9 cellular contexts compared by ENCODE assay signal in genomic region chr19:449916-450315, GRCh38. TPM values are rescaled to one million over a fixed set of nuclear protein-coding genes. Genes with fewer than 3 reads are reported as not detected.
"Had no signal": no experiment of that assay in that cellular context is flagged by ENCODE, and none has a peak within 500 bp of the region (broad histone marks: within the 10 kb centered on the region; RNA-seq: fewer than 3 reads in every experiment).

No MANE protein-coding gene starts in this region.

- H3K4me3 Mint-ChIP-seq: H9 had no signal

- H3K27ac Mint-ChIP-seq: H9 had no signal

- ATAC-seq: K562 had no signal

- DNase-seq: GM23248, GOT3, H9, HCEC 1CT, IMR-90, KG1 had no signal

RNA-seq across cellular contexts. Expression of gene SHC2, which starts 10.9 kb away (rescaled TPM):
- total RNA-seq: GM23248, HT-29, IMR-90 had no signal

RNA-seq across cellular contexts. Expression of gene C2CD4C, which starts 41.0 kb away (rescaled TPM):
- total RNA-seq: K562 had no signal

RNA-seq across cellular contexts. Expression of gene MADCAM1, which starts 46.4 kb away (rescaled TPM):
- total RNA-seq: H4, IMR-90 had no signal
